Comparison of ENCODE assay signal across 1 cellular context in the genomic region with DNA sequence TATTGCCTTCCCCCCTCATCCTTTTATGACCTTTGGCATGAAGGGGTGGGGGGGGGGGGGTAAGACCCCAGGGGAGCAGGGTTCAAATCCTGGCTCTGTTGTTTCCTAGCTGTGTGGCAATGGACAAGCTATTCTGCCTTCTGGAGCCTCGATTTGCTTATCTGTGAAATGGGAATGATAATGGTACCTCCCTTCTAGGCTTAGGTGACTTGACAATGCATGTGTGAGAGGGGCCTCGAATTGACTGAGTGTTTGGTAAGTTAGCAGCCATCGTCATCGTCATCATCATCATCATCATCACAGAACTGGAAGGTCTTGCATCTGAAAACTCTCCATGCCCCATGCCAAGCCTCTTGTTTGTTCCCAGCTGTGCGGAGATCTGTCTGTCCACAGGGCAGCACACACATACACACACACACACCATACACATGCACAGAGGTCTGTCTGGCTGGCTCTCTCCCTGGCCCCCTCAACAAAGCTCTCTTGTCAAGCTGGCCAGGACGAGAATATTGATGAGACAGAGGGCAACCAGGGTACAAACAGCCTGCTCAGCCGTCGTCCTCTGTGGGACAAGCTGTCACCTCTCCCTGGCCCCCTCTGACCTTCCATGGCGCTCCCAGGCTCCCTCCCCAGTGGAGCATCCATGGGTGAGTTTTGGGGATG.
TF ChIP-seq lines count a peak whose summit lies in the region.

No MANE protein-coding gene starts in this region.

TF ChIP-seq in K562, 482 proteins besides CTCF, POLR2A, EP300 and RAD21 (continued from another document):
- TF ChIP-seq SMAD1 (IDR thresholded peaks at IDR 0.05; ENCODE audit: low read depth, low read length, partially characterized antibody) (no peak), BRCA1 (IDR thresholded peaks at IDR 0.05) (no peak), BRCA1 (CRISPR knock-in tag; IDR thresholded peaks at IDR 0.05) (no peak), MED1 (CRISPR knock-in tag; IDR thresholded peaks at IDR 0.05; ENCODE audit: borderline replicate concordance) (no peak), EGR1 (conservative IDR thresholded peaks at IDR 0.05) (no peak), EZH2 (IDR thresholded peaks at IDR 0.05; ENCODE audit: borderline replicate concordance, low read depth, low read length) (no peak), SMARCE1 (IDR thresholded peaks at IDR 0.05) (no peak), HMG20B (CRISPR knock-in tag; IDR thresholded peaks at IDR 0.05) (no peak), RBM25 (IDR thresholded peaks at IDR 0.05; ENCODE audit: low read depth, low read length, severe bottlenecking) (peak; percentile 91), BCOR (IDR thresholded peaks at IDR 0.05) (peak; percentile 76), SMAD3 (CRISPR knock-in tag; conservative IDR thresholded peaks at IDR 0.05) (no peak), ZKSCAN3 (CRISPR knock-in tag; IDR thresholded peaks at IDR 0.05) (no peak)
- TF ChIP-seq, protein P1, sequence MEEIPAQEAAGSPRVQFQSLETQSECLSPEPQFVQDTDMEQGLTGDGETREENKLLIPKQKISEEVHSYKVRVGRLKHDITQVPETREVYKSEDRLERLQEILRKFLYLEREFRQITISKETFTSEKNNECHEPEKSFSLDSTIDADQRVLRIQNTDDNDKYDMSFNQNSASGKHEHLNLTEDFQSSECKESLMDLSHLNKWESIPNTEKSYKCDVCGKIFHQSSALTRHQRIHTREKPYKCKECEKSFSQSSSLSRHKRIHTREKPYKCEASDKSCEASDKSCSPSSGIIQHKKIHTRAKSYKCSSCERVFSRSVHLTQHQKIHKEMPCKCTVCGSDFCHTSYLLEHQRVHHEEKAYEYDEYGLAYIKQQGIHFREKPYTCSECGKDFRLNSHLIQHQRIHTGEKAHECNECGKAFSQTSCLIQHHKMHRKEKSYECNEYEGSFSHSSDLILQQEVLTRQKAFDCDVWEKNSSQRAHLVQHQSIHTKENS (CRISPR knock-in tag; IDR thresholded peaks at IDR 0.05) = no peak
